In the genomic region with DNA sequence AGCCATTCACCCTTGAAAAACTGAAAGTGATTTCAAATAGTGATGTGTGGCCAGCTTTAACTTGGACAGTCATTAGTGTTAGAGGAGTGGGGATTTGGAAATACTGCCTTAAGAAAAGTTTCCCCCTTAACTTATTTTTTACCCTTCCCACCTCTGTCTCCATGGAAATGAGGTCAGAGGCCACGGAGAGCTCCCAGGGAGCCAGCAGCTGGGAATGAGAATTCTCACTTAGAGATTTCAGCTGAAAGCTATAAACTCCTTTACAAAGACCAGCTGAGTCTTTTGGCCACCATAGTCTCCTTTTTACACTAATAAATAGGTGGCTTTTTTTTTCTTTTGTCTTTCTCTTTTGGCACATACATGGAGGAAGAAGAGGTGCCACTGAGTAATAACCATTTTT, we compare ENCODE assay signal across 14 cellular contexts. TPM values are rescaled to one million over a fixed set of nuclear protein-coding genes. Genes with fewer than 3 reads are reported as not detected.
DNase-seq lines count a peak whose midpoint lies in the region; ATAC-seq and TF ChIP-seq lines count a peak whose summit lies in the region.
"Had no signal": no experiment of that assay in that cellular context is flagged by ENCODE, and none has a peak within 500 bp of the region (broad histone marks: within the 10 kb centered on the region; RNA-seq: fewer than 3 reads in every experiment).

No MANE protein-coding gene starts in this region.

- peaks cover 9% of the 10 kb centered on the region for H3K36me3 Mint-ChIP-seq in nephron progenitor cell (ENCODE audit: low read depth)
- H3K36me3 Mint-ChIP-seq: activated naive CD4-positive, alpha-beta T cell treated with anti-CD3 and anti-CD28 coated beads, Interleukin-2, amount 10 ng/mL, durations not matched to agents 7 days and 5 days had no signal

- H3K27ac Mint-ChIP-seq in nephron progenitor cell = peak overlapping the region; percentile 94
- H3K27ac Mint-ChIP-seq: activated naive CD4-positive, alpha-beta T cell treated with anti-CD3 and anti-CD28 coated beads, Interleukin-2, amount 10 ng/mL, durations not matched to agents 7 days and 5 days had no signal

- ATAC-seq in body of pancreas (peak; percentile 21), thoracic aorta (ENCODE audit: insufficient number of reproducible peaks, low FRiP score, low read depth) (no peak), HG03565 (IDR thresholded peaks at IDR 0.05; ENCODE audit: unreplicated experiment) (no peak)
- ATAC-seq: activated CD4-positive, CD25-positive, alpha-beta regulatory T cell treated with anti-CD3 and anti-CD28 coated beads, Interleukin-2, amount 50 U/mL, for 24 hours had no signal

- peaks cover 4% of the 10 kb centered on the region for H3K9me3 Mint-ChIP-seq in nephron progenitor cell
- H3K9me3 Mint-ChIP-seq: activated naive CD4-positive, alpha-beta T cell treated with anti-CD3 and anti-CD28 coated beads, Interleukin-2, amount 10 ng/mL, durations not matched to agents 7 days and 5 days had no signal

- intact Hi-C loops in body of pancreas (cut with DNase I) = no loop called here

- no peaks in the 10 kb centered on the region for H3K4me1 ChIP-seq in body of pancreas
- H3K4me1 ChIP-seq in cardiac muscle cell (ENCODE audit: low read depth) = peaks cover 11% of the 10 kb centered on the region
- H3K4me1 ChIP-seq in thoracic aorta (ENCODE audit: control insufficient read depth in 1 of 2, low read depth in 2 of 2) = peaks cover 7 to 25% of the 10 kb centered on the region in 2 donors

- no peak for TF ChIP-seq POLR2A in body of pancreas (IDR thresholded peaks at IDR 0.05)

- H3K36me3 ChIP-seq in body of pancreas (replicated peaks in 1 of 2; ENCODE audit: insufficient read depth in 1 of 2, low read depth in 2 of 2) = no peaks in the 10 kb centered on the region
- H3K36me3 ChIP-seq in cardiac muscle cell = no peaks in the 10 kb centered on the region
- no peaks in the 10 kb centered on the region for H3K36me3 ChIP-seq in thoracic aorta

- no peak for DNase-seq in body of pancreas
- DNase-seq in cardiac muscle cell (ENCODE audit: low read depth in 1 of 2, low spot score in 1 of 2) = peak; percentile 28 to 30
- DNase-seq in nephron progenitor cell = peak; percentile 60
- no peak for DNase-seq in thoracic aorta (ENCODE audit: low spot score)
- DNase-seq in activated gamma-delta T cell treated with Interleukin-2 at 50 U/mL for 16 hours = no peak
- no peak for DNase-seq in DMS79 treated with DMSO at 0.1 percent for 48 hours (lab: John Stamatoyannopoulos, UW)
- DNase-seq: activated naive CD4-positive, alpha-beta T cell treated with anti-CD3 and anti-CD28 coated beads, Interleukin-2, amount 10 ng/mL, durations not matched to agents 7 days and 5 days; cerebellar nuclear complex; NCI-H2171 treated with DMSO at 0.1 percent for 48 hours; OCI-M1; stimulated activated CD4-positive, alpha-beta T cell treated with anti-CD3 and anti-CD28 coated beads, Interleukin-4, amount 100 ng/mL, for 24 hours had no signal

- peaks cover 3% of the 10 kb centered on the region for H3K27me3 Mint-ChIP-seq in nephron progenitor cell (ENCODE audit: low read depth, poor library complexity)

- H3K4me1 Mint-ChIP-seq in nephron progenitor cell = peaks cover 35% of the 10 kb centered on the region
- H3K4me1 Mint-ChIP-seq: activated naive CD4-positive, alpha-beta T cell treated with anti-CD3 and anti-CD28 coated beads, Interleukin-2, amount 10 ng/mL, durations not matched to agents 7 days and 5 days had no signal

- no peak overlapping the region for H3K4me3 ChIP-seq in body of pancreas
- no peak overlapping the region for H3K4me3 ChIP-seq in cardiac muscle cell
- no peak overlapping the region for H3K4me3 ChIP-seq in thoracic aorta

- H3K27me3 ChIP-seq in body of pancreas (no peaks in the 10 kb centered on the region), cardiac muscle cell (no peaks in the 10 kb centered on the region), thoracic aorta (replicated peaks; ENCODE audit: insufficient read depth) (no peaks in the 10 kb centered on the region)

- H3K9me3 ChIP-seq in body of pancreas (no peaks in the 10 kb centered on the region), cardiac muscle cell (ENCODE audit: low read depth) (no peaks in the 10 kb centered on the region), thoracic aorta (no peaks in the 10 kb centered on the region)

- H3K4me3 Mint-ChIP-seq in nephron progenitor cell = peak overlapping the region; percentile 65
- H3K4me3 Mint-ChIP-seq: activated naive CD4-positive, alpha-beta T cell treated with anti-CD3 and anti-CD28 coated beads, Interleukin-2, amount 10 ng/mL, durations not matched to agents 7 days and 5 days had no signal

- no peak for TF ChIP-seq CTCF in body of pancreas (IDR thresholded peaks at IDR 0.05)
- TF ChIP-seq CTCF in cardiac muscle cell (IDR thresholded peaks at IDR 0.05; ENCODE audit: low read depth, low read length) = no peak
- no peak for TF ChIP-seq CTCF in nephron progenitor cell (IDR thresholded peaks at IDR 0.05)
- TF ChIP-seq CTCF in thoracic aorta (IDR thresholded peaks at IDR 0.05) = no peak

- WGBS in body of pancreas, 2 donors = 75 to 83% methylated on average over 1 of the region's 1 CpG

- H3K27ac ChIP-seq in body of pancreas (no peak overlapping the region), cardiac muscle cell (no peak overlapping the region), thoracic aorta (peak overlapping the region; percentile 38 to 86)
- H3K27ac ChIP-seq: epithelial cell of prostate had no signal

RNA-seq across cellular contexts. Expression of a gene that starts 45.7 kb away (rescaled TPM):
- 10 to 100 TPM; 32.4 to 58.7 TPM for total RNA-seq in body of pancreas
- 13.3 and 17.5 TPM in 2 replicates for total RNA-seq in cardiac muscle cell
- polyA plus RNA-seq in cardiac muscle cell = 15.1 and 15.4 TPM in 2 replicates
- 10 to 100 TPM; 81.8 to 91.5 TPM for total RNA-seq in thoracic aorta

Comparison
In these comparisons a context has a peak if more than half of its experiments do, and no peak if none do; other contexts are left out.
1. DNase-seq: peak in cardiac muscle cell (2 of 2) and nephron progenitor cell (single experiment); none in body of pancreas (0 of 4), thoracic aorta (single experiment), activated gamma-delta T cell treated with Interleukin-2 at 50 U/mL for 16 hours (single experiment) and DMS79 treated with DMSO at 0.1 percent for 48 hours (single experiment).
2. H3K27ac ChIP-seq: peak in thoracic aorta (2 of 2); none in body of pancreas (0 of 4) and cardiac muscle cell (single experiment).